Comparison of ENCODE assay signal across 19 cellular contexts in the genomic region with DNA sequence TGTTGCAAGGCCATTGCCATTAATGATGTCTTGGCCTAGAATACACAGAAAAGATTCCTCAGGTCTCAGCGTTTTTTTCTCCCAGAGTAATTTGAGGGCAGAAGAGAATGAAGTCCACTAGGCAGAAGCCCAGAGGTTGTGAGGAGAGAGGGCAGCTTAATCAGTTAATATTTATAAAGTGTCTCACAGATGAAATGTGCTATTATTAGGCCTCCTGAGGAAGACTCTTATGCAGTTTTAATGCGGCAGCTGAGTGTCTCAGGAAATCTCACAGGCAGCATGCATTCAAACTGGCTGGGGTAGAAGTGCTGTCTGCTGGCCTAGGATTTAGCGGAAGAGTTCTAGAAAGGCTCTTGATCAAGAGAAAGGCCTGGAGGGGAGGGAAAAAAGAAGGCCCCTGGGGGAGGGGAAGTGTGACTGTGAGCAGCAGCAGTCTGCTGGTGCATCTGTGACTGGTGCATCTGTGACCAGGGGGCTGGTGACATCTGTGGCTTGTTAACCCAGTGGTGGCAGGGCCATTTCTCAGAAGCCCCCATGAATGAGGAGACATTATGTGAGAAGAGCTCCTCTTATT.
DNase-seq lines count a peak whose midpoint lies in the region; ATAC-seq and TF ChIP-seq lines count a peak whose summit lies in the region.
"Had no signal": no experiment of that assay in that cellular context is flagged by ENCODE, and none has a peak within 500 bp of the region (broad histone marks: within the 10 kb centered on the region; RNA-seq: fewer than 3 reads in every experiment).

No MANE protein-coding gene starts in this region.

- H4K20me1 ChIP-seq in osteoblast (ENCODE audit: insufficient read depth, low read length): no peaks in the 10 kb centered on the region

- H3K9me3 Mint-ChIP-seq in brain (no peaks in the 10 kb centered on the region), osteocyte (ENCODE audit: unreplicated experiment) (no peaks in the 10 kb centered on the region)

- H3K4me1 ChIP-seq in osteoblast (ENCODE audit: insufficient read depth, low read length): no peaks in the 10 kb centered on the region
- H3K4me1 ChIP-seq: A549, HAP-1 had no signal

- H3K79me2 ChIP-seq in osteoblast (ENCODE audit: insufficient read depth, low read length): no peaks in the 10 kb centered on the region

- no peak overlapping the region for H3K4me3 ChIP-seq in osteoblast (ENCODE audit: insufficient read depth, low read length)
- H3K4me3 ChIP-seq: A549, HAP-1, SK-N-MC had no signal

- H3K27ac Mint-ChIP-seq in brain (peak overlapping the region in 3 of 5 experiments; percentile 30 to 74 (median 74)), osteocyte (ENCODE audit: unreplicated experiment) (no peak overlapping the region)

- H3K4me2 ChIP-seq in osteoblast (ENCODE audit: insufficient read depth, low read length): no peak overlapping the region
- H3K4me2 ChIP-seq: A549, KMS-11 had no signal

- H3K27ac ChIP-seq in osteoblast (ENCODE audit: low read depth, low read length): no peak overlapping the region
- H3K27ac ChIP-seq: A549, KMS-11, RWPE1, SK-N-MC had no signal

- peak; percentile 60 for ATAC-seq in Right ventricle myocardium inferior
- ATAC-seq in left ventricle myocardium superior: peak; percentile 84
- no peak for ATAC-seq in GM21619 (IDR thresholded peaks at IDR 0.05; ENCODE audit: unreplicated experiment)
- ATAC-seq: A549, HepG2 had no signal

- H2AFZ ChIP-seq in osteoblast (ENCODE audit: low read length): no peak overlapping the region

- H3K36me3 ChIP-seq in osteoblast (ENCODE audit: insufficient read depth, low read length): no peaks in the 10 kb centered on the region
- H3K36me3 ChIP-seq: HAP-1 had no signal

- no peaks in the 10 kb centered on the region for H3K9me3 ChIP-seq in osteoblast (ENCODE audit: low read depth, low read length)
- H3K9me3 ChIP-seq: A549, HAP-1 had no signal

- H3K27me3 Mint-ChIP-seq in brain: no peaks in the 10 kb centered on the region
- no peaks in the 10 kb centered on the region for H3K27me3 Mint-ChIP-seq in osteocyte (ENCODE audit: unreplicated experiment)

- DNase-seq in Right ventricle myocardium inferior (ENCODE audit: missing footprints) (no peak), cardiac septum (ENCODE audit: low spot score) (no peak), left ventricle myocardium superior (no peak), T1000 (lab: John Stamatoyannopoulos, UW) (no peak), osteoblast (ENCODE audit: insufficient read length, low spot score, missing footprints) (no peak), osteocyte (ENCODE audit: extremely low spot score, unreplicated experiment) (no peak)
- DNase-seq: GDM1, NCI-H1092 treated with DMSO at 0.1 percent for 48 hours, NCI-H1930, NCI-H526 treated with DMSO at 0.1 percent for 48 hours had no signal

- intact Hi-C loops in Right ventricle myocardium inferior (cut with DNase I) (loop anchor here (5.0 kb wide), 1 partner anchor 74 kb away; no protein-coding TSS in a partner anchor), cardiac septum (cut with DNase I) (no loop called here), left ventricle myocardium superior (cut with micrococcal nuclease) (no loop called here)

- no peaks in the 10 kb centered on the region for H3K27me3 ChIP-seq in osteoblast (ENCODE audit: insufficient read depth, low read length)

- no peaks in the 10 kb centered on the region for H3K36me3 Mint-ChIP-seq in brain
- H3K36me3 Mint-ChIP-seq in osteocyte (ENCODE audit: unreplicated experiment): no peaks in the 10 kb centered on the region
- H3K36me3 Mint-ChIP-seq: CD14-positive monocyte had no signal

- peaks cover 15% of the 10 kb centered on the region for H3K4me1 Mint-ChIP-seq in brain
- no peaks in the 10 kb centered on the region for H3K4me1 Mint-ChIP-seq in osteocyte (ENCODE audit: unreplicated experiment)
- H3K4me1 Mint-ChIP-seq: CD14-positive monocyte had no signal

- TF ChIP-seq CTCF in brain (conservative IDR thresholded peaks at IDR 0.05): no peak
- TF ChIP-seq CTCF in osteoblast (IDR thresholded peaks at IDR 0.05; ENCODE audit: extremely low read depth, low read depth, low read length): no peak
- TF ChIP-seq CTCF in osteocyte (IDR thresholded peaks at IDR 0.05): no peak

- H3K4me3 Mint-ChIP-seq in brain (no peak overlapping the region), osteocyte (ENCODE audit: unreplicated experiment) (no peak overlapping the region)
- H3K4me3 Mint-ChIP-seq: CD14-positive monocyte had no signal
